ENCODE assay signal across 17 cellular contexts in genomic region chr1:53369034-53369750, GRCh38. TPM values are rescaled to one million over a fixed set of nuclear protein-coding genes. Genes with fewer than 3 reads are reported as not detected.
DNase-seq lines count a peak whose midpoint lies in the region; TF ChIP-seq lines count a peak whose summit lies in the region.
"Had no signal": no experiment of that assay in that cellular context is flagged by ENCODE, and none has a peak within 500 bp of the region (broad histone marks: within the 10 kb centered on the region; RNA-seq: fewer than 3 reads in every experiment).

No MANE protein-coding gene starts in this region.

- DNase-seq in CD14-positive monocyte (ENCODE audit: low spot score) (peak; percentile 34), mesothelial cell of epicardium (ENCODE audit: low spot score in 2 of 2, unreplicated experiment in 2 of 2) (peak; percentile 2 to 34), NCI-H1694 (lab: John Stamatoyannopoulos, UW) (no peak), SW480 (ENCODE audit: low spot score) (no peak), T-helper 2 cell (no peak), smooth muscle cell (lab: John Stamatoyannopoulos, UW; ENCODE audit: unreplicated experiment) (no peak)
- peak; percentile 54 for DNase-seq in activated CD8-positive, alpha-beta memory T cell treated with anti-CD3 and anti-CD28 coated beads for 24 hours
- DNase-seq: EL, left colon, NCI-H1436 treated with DMSO at 0.1 percent for 48 hours, T1000 had no signal

- no peak overlapping the region for H3K9ac ChIP-seq in smooth muscle cell (ENCODE audit: low read depth)

- H3F3A ChIP-seq in smooth muscle cell (ENCODE audit: low read depth): no peaks in the 10 kb centered on the region

- intact Hi-C loops in CD14-positive monocyte (cut with micrococcal nuclease): no loop called here

- no peaks in the 10 kb centered on the region for H3K79me2 ChIP-seq in smooth muscle cell (ENCODE audit: low read depth)

- no peaks in the 10 kb centered on the region for H3K36me3 Mint-ChIP-seq in CD14-positive monocyte
- no peaks in the 10 kb centered on the region for H3K36me3 Mint-ChIP-seq in mesothelial cell of epicardium

- peaks cover 34% of the 10 kb centered on the region for H3K4me1 Mint-ChIP-seq in CD14-positive monocyte
- peaks cover 19% of the 10 kb centered on the region for H3K4me1 Mint-ChIP-seq in mesothelial cell of epicardium

- no peak overlapping the region for H3K4me3 ChIP-seq in smooth muscle cell
- H3K4me3 ChIP-seq: adrenal gland, heart left ventricle, tibial nerve had no signal

- H3K27ac Mint-ChIP-seq in CD14-positive monocyte (no peak overlapping the region), mesothelial cell of epicardium (no peak overlapping the region)

- no peak overlapping the region for H3K4me3 Mint-ChIP-seq in CD14-positive monocyte
- no peak overlapping the region for H3K4me3 Mint-ChIP-seq in mesothelial cell of epicardium

- H3K9me3 Mint-ChIP-seq in CD14-positive monocyte (peaks cover 0 to 6% (median 0%) of the 10 kb centered on the region in 7 donors), mesothelial cell of epicardium (no peaks in the 10 kb centered on the region)

- H3K4me2 ChIP-seq in smooth muscle cell: no peak overlapping the region

- WGBS in smooth muscle cell (ENCODE audit: low lambda C conversion rate): 91% methylated on average over 11 of the region's 11 CpGs

- H3K36me3 ChIP-seq in KOPT-K1 (ENCODE audit: insufficient read depth, low read length) (no peaks in the 10 kb centered on the region), smooth muscle cell (ENCODE audit: low read depth) (no peaks in the 10 kb centered on the region)
- H3K36me3 ChIP-seq: adrenal gland, BE2C, heart left ventricle, tibial nerve had no signal

- H3K27ac ChIP-seq in KOPT-K1 (ENCODE audit: low read depth, low read length, poor library complexity, severe bottlenecking) (peak overlapping the region; percentile 65), smooth muscle cell (ENCODE audit: low read depth) (no peak overlapping the region)
- H3K27ac ChIP-seq: adrenal gland, HL-60, tibial nerve had no signal

- H3K27me3 ChIP-seq in smooth muscle cell (ENCODE audit: low read depth): peaks cover 3% of the 10 kb centered on the region
- H3K27me3 ChIP-seq: BE2C, tibial nerve had no signal

- no peaks in the 10 kb centered on the region for H4K20me1 ChIP-seq in smooth muscle cell (ENCODE audit: low read depth)

- no peaks in the 10 kb centered on the region for H3K9me3 ChIP-seq in KOPT-K1 (ENCODE audit: insufficient read depth, low read length, poor library complexity, severe bottlenecking)
- H3K9me3 ChIP-seq in smooth muscle cell (replicated peaks; ENCODE audit: low read depth): no peaks in the 10 kb centered on the region
- H3K9me3 ChIP-seq: adrenal gland, BE2C, heart left ventricle, tibial nerve had no signal

- TF ChIP-seq CTCF in CD14-positive monocyte (IDR thresholded peaks at IDR 0.05) (no peak), mesothelial cell of epicardium (IDR thresholded peaks at IDR 0.05; ENCODE audit: unreplicated experiment) (no peak), smooth muscle cell (IDR thresholded peaks at IDR 0.05; ENCODE audit: borderline replicate concordance, insufficient read depth, poor library complexity, severe bottlenecking) (no peak)

- peaks cover 3 to 4% (median 3%) of the 10 kb centered on the region in 3 donors for H3K27me3 Mint-ChIP-seq in CD14-positive monocyte (ENCODE audit: low read depth in 3 of 3)
- H3K27me3 Mint-ChIP-seq in mesothelial cell of epicardium (ENCODE audit: low read depth): no peaks in the 10 kb centered on the region

- no peaks in the 10 kb centered on the region for H3K4me1 ChIP-seq in smooth muscle cell (ENCODE audit: low read depth)
- H3K4me1 ChIP-seq: adrenal gland had no signal

- H2AFZ ChIP-seq in smooth muscle cell (ENCODE audit: low read depth): no peak overlapping the region

RNA-seq across cellular contexts. Expression of gene LRP8, which starts 41.3 kb away (rescaled TPM):
- polyA plus RNA-seq in CD14-positive monocyte (under 1 TPM; 0.76 to 0.95 TPM), smooth muscle cell (4.2 and 8.1 TPM in 2 replicates)
- total RNA-seq in mesothelial cell of epicardium (18.2 to 19.9 TPM (median 19.2 TPM) in 3 replicates), smooth muscle cell (3.6 and 5.6 TPM in 2 replicates)

Comparison
In these comparisons a context has a peak if more than half of its experiments do, and no peak if none do; other contexts are left out.
1. DNase-seq: peak in CD14-positive monocyte (single experiment), activated CD8-positive, alpha-beta memory T cell treated with anti-CD3 and anti-CD28 coated beads for 24 hours (single experiment) and mesothelial cell of epicardium (2 of 2); none in NCI-H1694 (single experiment), SW480 (single experiment), T-helper 2 cell (0 of 5) and smooth muscle cell (single experiment).